Comparison of ENCODE assay signal across 15 cellular contexts in genomic region chr4:163680390-163681098, GRCh38.
DNase-seq lines count a peak whose midpoint lies in the region; ATAC-seq, FAIRE-seq and TF ChIP-seq lines count a peak whose summit lies in the region.
"Had no signal": no experiment of that assay in that cellular context is flagged by ENCODE, and none has a peak within 500 bp of the region (broad histone marks: within the 10 kb centered on the region; RNA-seq: fewer than 3 reads in every experiment).

No MANE protein-coding gene starts in this region.

- WGBS in pancreas, 2 donors = 18 to 22% methylated on average over 1 of the region's 1 CpG

- H3K4me2 ChIP-seq in OCI-LY3 (ENCODE audit: low read length) = no peak overlapping the region

- H3K27ac Mint-ChIP-seq in dendritic cell treated with granulocyte-macrophage colony-stimulating factor and Interleukin-4, amounts not matched to agents 40 ng/mL and 50 ng/mL, for 4 days = peak overlapping the region; percentile 63
- peak overlapping the region in 1 of 7 donors; percentile 38 for H3K27ac Mint-ChIP-seq in CD4-positive, alpha-beta memory T cell
- H3K27ac Mint-ChIP-seq: CD4-positive, alpha-beta T cell had no signal

- H3K4me3 ChIP-seq in OCI-LY3 (ENCODE audit: low read length) = no peak overlapping the region
- no peak overlapping the region for H3K4me3 ChIP-seq in pancreas
- H3K4me3 ChIP-seq in CD4-positive, alpha-beta memory T cell (ENCODE audit: low read length in 2 of 2) = no peak overlapping the region
- H3K4me3 ChIP-seq: SJSA1 had no signal

- ATAC-seq in HG03175 (IDR thresholded peaks at IDR 0.05; ENCODE audit: unreplicated experiment) (peak; percentile 55), pancreas (no peak), HG03097 (IDR thresholded peaks at IDR 0.05; ENCODE audit: low FRiP score, unreplicated experiment) (no peak), HG03108 (IDR thresholded peaks at IDR 0.05; ENCODE audit: unreplicated experiment) (no peak), GM21390 (IDR thresholded peaks at IDR 0.05; ENCODE audit: unreplicated experiment) (no peak)
- ATAC-seq: Right ventricle myocardium inferior had no signal

- intact Hi-C loops in dendritic cell treated with granulocyte-macrophage colony-stimulating factor and Interleukin-4, amounts not matched to agents 40 ng/mL and 50 ng/mL, for 4 days (cut with micrococcal nuclease) = loop anchor here (1.0 to 5.0 kb wide), 3 partner anchors 125 to 193 kb away; no protein-coding TSS in a partner anchor
- intact Hi-C loops in pancreas (cut with DNase I) = no loop called here
- intact Hi-C loops in CD4-positive, alpha-beta memory T cell (cut with micrococcal nuclease) = loop anchor here (1.0 to 10.0 kb wide), 7 partner anchors 75 to 1414 kb away; no protein-coding TSS in a partner anchor

- H2AFZ ChIP-seq in OCI-LY3 (ENCODE audit: low read depth, low read length) = 0 out of 2 replicates have a peak overlapping the region, but pooled peaks have one; percentile 3

- no peaks in the 10 kb centered on the region for H3K9me3 ChIP-seq in OCI-LY3 (ENCODE audit: insufficient read depth, low read length)
- no peaks in the 10 kb centered on the region for H3K9me3 ChIP-seq in pancreas
- H3K9me3 ChIP-seq in CD4-positive, alpha-beta memory T cell (ENCODE audit: control insufficient read depth in 1 of 2, low read length in 2 of 2) = no peaks in the 10 kb centered on the region
- H3K9me3 ChIP-seq: SJSA1 had no signal

- POLR2A ChIA-PET in CD4-positive, alpha-beta memory T cell (lab: Charles Lee; ENCODE audit: partially characterized antibody) = interaction anchor here (1.0 to 1.1 kb wide), 2 partner anchors 124 to 125 kb away, joined by 3 to 7 read pairs; no protein-coding TSS in a partner anchor

- no peaks in the 10 kb centered on the region for H3K36me3 Mint-ChIP-seq in dendritic cell treated with granulocyte-macrophage colony-stimulating factor and Interleukin-4, amounts not matched to agents 40 ng/mL and 50 ng/mL, for 4 days (ENCODE audit: low read depth)
- H3K36me3 Mint-ChIP-seq in CD4-positive, alpha-beta memory T cell = no peaks in the 10 kb centered on the region

- peaks cover 9% of the 10 kb centered on the region for H3K4me1 ChIP-seq in OCI-LY3 (ENCODE audit: low read length)
- no peaks in the 10 kb centered on the region for H3K4me1 ChIP-seq in pancreas
- H3K4me1 ChIP-seq in CD4-positive, alpha-beta memory T cell (ENCODE audit: insufficient read depth, low read length) = no peaks in the 10 kb centered on the region
- H3K4me1 ChIP-seq: SJSA1 had no signal

- H3K9ac ChIP-seq in OCI-LY3 (ENCODE audit: low read length) = no peak overlapping the region

- TF ChIP-seq CTCF in OCI-LY3 (IDR thresholded peaks at IDR 0.05; ENCODE audit: low read depth, low read length) (no peak), pancreas (IDR thresholded peaks at IDR 0.05) (no peak)

- DNase-seq in pancreas = no peak
- no peak for DNase-seq in CD4-positive, alpha-beta memory T cell
- DNase-seq: DND-41, GOT3, NCI-H2171 had no signal

- H3K27ac ChIP-seq in OCI-LY3 (ENCODE audit: low read length) (no peak overlapping the region), pancreas (no peak overlapping the region)
- H3K27ac ChIP-seq in CD4-positive, alpha-beta memory T cell (ENCODE audit: low read depth, low read length) = no peak overlapping the region
- H3K27ac ChIP-seq: SJSA1 had no signal

- peaks cover 21% of the 10 kb centered on the region for H3K4me1 Mint-ChIP-seq in dendritic cell treated with granulocyte-macrophage colony-stimulating factor and Interleukin-4, amounts not matched to agents 40 ng/mL and 50 ng/mL, for 4 days (ENCODE audit: low read depth)
- H3K4me1 Mint-ChIP-seq in CD4-positive, alpha-beta memory T cell = peaks cover 1 to 9% (median 4%) of the 10 kb centered on the region in 4 donors

- peaks cover 2% of the 10 kb centered on the region for H3K27me3 Mint-ChIP-seq in dendritic cell treated with granulocyte-macrophage colony-stimulating factor and Interleukin-4, amounts not matched to agents 40 ng/mL and 50 ng/mL, for 4 days
- peaks cover 2 to 5% of the 10 kb centered on the region in 2 donors for H3K27me3 Mint-ChIP-seq in CD4-positive, alpha-beta memory T cell
- H3K27me3 Mint-ChIP-seq: CD4-positive, alpha-beta T cell had no signal

- CTCF ChIA-PET in CD4-positive, alpha-beta memory T cell (lab: Charles Lee; ENCODE audit: partially characterized antibody) = interaction anchor here (0.6 to 15.2 kb wide), 21 partner anchors 8 to 1051 kb away, joined by 3 to 633 read pairs (median 4); partner anchors contain the start of gene TMA16

- H3K4me3 Mint-ChIP-seq in dendritic cell treated with granulocyte-macrophage colony-stimulating factor and Interleukin-4, amounts not matched to agents 40 ng/mL and 50 ng/mL, for 4 days = no peak overlapping the region
- no peak overlapping the region for H3K4me3 Mint-ChIP-seq in CD4-positive, alpha-beta memory T cell
- H3K4me3 Mint-ChIP-seq: CD4-positive, alpha-beta T cell had no signal

- H3K9me3 Mint-ChIP-seq in dendritic cell treated with granulocyte-macrophage colony-stimulating factor and Interleukin-4, amounts not matched to agents 40 ng/mL and 50 ng/mL, for 4 days = no peaks in the 10 kb centered on the region
- no peaks in the 10 kb centered on the region for H3K9me3 Mint-ChIP-seq in CD4-positive, alpha-beta memory T cell
- H3K9me3 Mint-ChIP-seq: CD4-positive, alpha-beta T cell had no signal

- H3K27me3 ChIP-seq in OCI-LY3 (ENCODE audit: low read depth, low read length) = no peaks in the 10 kb centered on the region
- H3K27me3 ChIP-seq in pancreas = peaks cover 0 to 2% (median 0%) of the 10 kb centered on the region in 4 donors
- H3K27me3 ChIP-seq in CD4-positive, alpha-beta memory T cell (ENCODE audit: insufficient read depth, low read length) = no peaks in the 10 kb centered on the region
- H3K27me3 ChIP-seq: SJSA1 had no signal

- peak; percentile 59 for FAIRE-seq in pancreas (lab: Jason Lieb, UNC)
- FAIRE-seq: RCC 7860 had no signal

- H3K36me3 ChIP-seq in OCI-LY3 (replicated peaks; ENCODE audit: low read depth, low read length) (no peaks in the 10 kb centered on the region), pancreas (no peaks in the 10 kb centered on the region)
- no peaks in the 10 kb centered on the region for H3K36me3 ChIP-seq in CD4-positive, alpha-beta memory T cell (ENCODE audit: insufficient read depth, low read length)
- H3K36me3 ChIP-seq: SJSA1 had no signal

- no peaks in the 10 kb centered on the region for H3K79me2 ChIP-seq in OCI-LY3 (ENCODE audit: low read length)

- H4K20me1 ChIP-seq in OCI-LY3 (ENCODE audit: insufficient read depth, low read length) = no peaks in the 10 kb centered on the region

Comparison
In these comparisons a context has a peak if more than half of its experiments do, and no peak if none do; other contexts are left out.
1. intact Hi-C loops: an anchor here in dendritic cell treated with granulocyte-macrophage colony-stimulating factor and Interleukin-4, amounts not matched to agents 40 ng/mL and 50 ng/mL, for 4 days (1.0 to 5.0 kb wide) and CD4-positive, alpha-beta memory T cell (1.0 to 10.0 kb wide); none called in pancreas.